Comparison of ENCODE assay signal across 33 cellular contexts in the genomic region with DNA sequence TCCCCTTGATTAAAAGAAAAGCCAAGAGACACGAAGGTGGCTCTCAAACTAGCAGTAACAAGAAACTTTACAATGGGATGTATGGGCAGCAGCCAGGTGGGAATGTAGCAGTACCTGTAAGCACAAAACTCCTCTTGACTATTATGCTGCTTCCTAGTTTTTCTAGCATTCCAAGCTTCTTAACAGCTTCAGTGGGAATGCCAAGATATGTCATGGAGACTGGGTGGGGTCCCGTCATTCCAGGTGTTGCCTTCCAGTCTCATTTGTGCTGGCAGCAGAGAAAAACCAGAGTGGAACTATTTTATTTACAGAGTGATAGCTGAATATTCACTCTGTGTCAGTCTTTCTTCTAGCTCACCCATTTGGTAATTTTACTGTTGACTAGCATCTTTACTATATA.
"Had no signal": no experiment of that assay in that cellular context is flagged by ENCODE, and none has a peak within 500 bp of the region (broad histone marks: within the 10 kb centered on the region; RNA-seq: fewer than 3 reads in every experiment).

No MANE protein-coding gene starts in this region.

- H3K4me1 Mint-ChIP-seq: activated CD4-positive, alpha-beta memory T cell treated with anti-CD3 and anti-CD28 coated beads, Interleukin-2, amount 10 ng/mL, durations not matched to agents 7 days and 5 days; activated CD8-positive, alpha-beta memory T cell treated with anti-CD3 and anti-CD28 coated beads, Interleukin-2, amount 10 ng/mL, durations not matched to agents 7 days and 5 days; activated naive CD8-positive, alpha-beta T cell treated with anti-CD3 and anti-CD28 coated beads for 36 hours had no signal

- H3K4me3 ChIP-seq: PC-9, SJCRH30, SK-N-MC had no signal

- ATAC-seq: activated CD8-positive, alpha-beta memory T cell treated with anti-CD3 and anti-CD28 coated beads, Interleukin-2, amount 10 ng/mL, durations not matched to agents 7 days and 5 days had no signal

- H3K4me3 Mint-ChIP-seq: activated CD4-positive, alpha-beta memory T cell treated with anti-CD3 and anti-CD28 coated beads, Interleukin-2, amount 10 ng/mL, durations not matched to agents 7 days and 5 days; activated CD8-positive, alpha-beta memory T cell treated with anti-CD3 and anti-CD28 coated beads, Interleukin-2, amount 10 ng/mL, durations not matched to agents 7 days and 5 days; activated naive CD8-positive, alpha-beta T cell treated with anti-CD3 and anti-CD28 coated beads for 36 hours had no signal

- DNase-seq: activated CD4-positive, alpha-beta memory T cell treated with anti-CD3 and anti-CD28 coated beads, Interleukin-2, amount 10 ng/mL, durations not matched to agents 7 days and 5 days; activated CD4-positive, alpha-beta T cell treated with anti-CD3 and anti-CD28 coated beads for 4 hours; activated CD4-positive, alpha-beta T cell treated with anti-CD3 and anti-CD28 coated beads, Interleukin-2, amount 50 U/mL, for 1 hour; activated CD4-positive, CD25-positive, alpha-beta regulatory T cell treated with anti-CD3 and anti-CD28 coated beads, Interleukin-2, amount 50 U/mL, for 72 hours; activated CD8-positive, alpha-beta memory T cell treated with anti-CD3 and anti-CD28 coated beads for 24 hours; activated CD8-positive, alpha-beta memory T cell treated with anti-CD3 and anti-CD28 coated beads, Interleukin-2, amount 10 ng/mL, durations not matched to agents 7 days and 5 days; activated CD8-positive, alpha-beta memory T cell treated with anti-CD3 and anti-CD28 coated beads, Interleukin-2, amount 50 U/mL, for 48 hours; activated effector memory CD4-positive, alpha-beta T cell treated with Interleukin-2 at 50 U/mL for 16 hours; activated naive CD4-positive, alpha-beta T cell; activated naive CD4-positive, alpha-beta T cell treated with anti-CD3 and anti-CD28 coated beads, Interleukin-2, amount 50 U/mL, for 16 hours; activated naive CD8-positive, alpha-beta T cell treated with anti-CD3 and anti-CD28 coated beads for 36 hours; activated T-cell treated with anti-CD3 and anti-CD28 coated beads, Interleukin-2, amount 50 U/mL, for 48 hours; amniotic stem cell; aorta; Kasumi-1; KG1; MM.1S; MV-4-11; NCI-H1092; NCI-H1436 treated with DMSO at 0.1 percent for 48 hours; NCI-H2029; NCI-H2171; NCI-H510A; NCI-H526; NCI-H748 treated with DMSO at 0.1 percent for 48 hours; NK-92 treated with Interleukin-12 subunit alpha and Interleukin-12 subunit beta, amount 100 ng/mL, for 24 hours; PC-9; SHP77; SJCRH30; T1000 had no signal

- H3K9me3 ChIP-seq: SJCRH30 had no signal

- FAIRE-seq: RCC 7860, TTC549 had no signal

- H3K36me3 Mint-ChIP-seq: activated CD8-positive, alpha-beta memory T cell treated with anti-CD3 and anti-CD28 coated beads, Interleukin-2, amount 10 ng/mL, durations not matched to agents 7 days and 5 days had no signal

- H3K36me3 ChIP-seq: SJCRH30 had no signal

- H3K4me2 ChIP-seq: PC-9 had no signal

- H3K9me3 Mint-ChIP-seq: activated CD4-positive, alpha-beta memory T cell treated with anti-CD3 and anti-CD28 coated beads, Interleukin-2, amount 10 ng/mL, durations not matched to agents 7 days and 5 days; activated naive CD8-positive, alpha-beta T cell treated with anti-CD3 and anti-CD28 coated beads for 36 hours had no signal

- H3K27me3 ChIP-seq: SJCRH30 had no signal

- H3K27me3 Mint-ChIP-seq: activated CD4-positive, alpha-beta memory T cell treated with anti-CD3 and anti-CD28 coated beads, Interleukin-2, amount 10 ng/mL, durations not matched to agents 7 days and 5 days; activated CD8-positive, alpha-beta memory T cell treated with anti-CD3 and anti-CD28 coated beads, Interleukin-2, amount 10 ng/mL, durations not matched to agents 7 days and 5 days; activated naive CD8-positive, alpha-beta T cell treated with anti-CD3 and anti-CD28 coated beads for 36 hours had no signal

- H3K27ac ChIP-seq: PC-9, SJCRH30, SK-N-MC had no signal

- H3K27ac Mint-ChIP-seq: activated CD4-positive, alpha-beta memory T cell treated with anti-CD3 and anti-CD28 coated beads, Interleukin-2, amount 10 ng/mL, durations not matched to agents 7 days and 5 days; activated CD8-positive, alpha-beta memory T cell treated with anti-CD3 and anti-CD28 coated beads, Interleukin-2, amount 10 ng/mL, durations not matched to agents 7 days and 5 days; activated naive CD8-positive, alpha-beta T cell treated with anti-CD3 and anti-CD28 coated beads for 36 hours had no signal

- H3K4me1 ChIP-seq: SJCRH30 had no signal

- H2AFZ ChIP-seq: PC-9 had no signal
